1 cellular context compared by ENCODE assay signal in genomic region chr5:92780057-92780456, GRCh38.
TF ChIP-seq lines count a peak whose summit lies in the region.

No MANE protein-coding gene starts in this region.

TF ChIP-seq in HCT116, 20 proteins besides CTCF, POLR2A, EP300 and RAD21 (continued from another document):
- no peak for TF ChIP-seq POLR2AphosphoS5 (IDR thresholded peaks at IDR 0.05; ENCODE audit: low read depth, low read length)
- no peak for TF ChIP-seq JUND (IDR thresholded peaks at IDR 0.05)
- TF ChIP-seq ZBTB33 (IDR thresholded peaks at IDR 0.05; ENCODE audit: extremely low read depth, insufficient replicate concordance, low read length), result no peak
- TF ChIP-seq REST (IDR thresholded peaks at IDR 0.05; ENCODE audit: low read depth), result no peak
- TF ChIP-seq YY1 (IDR thresholded peaks at IDR 0.05; ENCODE audit: extremely low read depth, insufficient replicate concordance, low read depth, low read length), result no peak
- no peak for TF ChIP-seq EZH2 (IDR thresholded peaks at IDR 0.05)
- TF ChIP-seq CBX3 (IDR thresholded peaks at IDR 0.05; ENCODE audit: low read depth), result no peak
